ENCODE assay signal across 20 cellular contexts in the genomic region with DNA sequence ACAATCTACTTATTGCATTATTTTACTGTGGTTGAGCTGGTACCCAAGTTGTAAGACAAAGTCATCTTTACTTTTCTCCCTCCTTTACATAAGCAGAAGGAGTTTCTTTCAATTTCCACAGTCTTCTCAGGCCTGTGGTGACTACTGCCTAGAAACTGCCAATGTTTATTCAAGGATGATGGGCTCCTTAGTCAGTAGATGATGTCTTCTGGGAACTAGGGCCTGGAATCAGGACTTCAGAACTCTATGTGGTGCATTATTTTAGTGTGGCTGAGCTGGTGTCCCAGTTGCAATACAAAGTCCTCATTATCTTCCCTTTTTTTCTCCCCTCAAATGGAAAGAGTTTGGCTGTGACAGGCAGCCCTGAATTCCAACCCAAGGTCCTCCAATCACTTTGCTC.
"Had no signal": no experiment of that assay in that cellular context is flagged by ENCODE, and none has a peak within 500 bp of the region (broad histone marks: within the 10 kb centered on the region; RNA-seq: fewer than 3 reads in every experiment).

No MANE protein-coding gene starts in this region.

- ATAC-seq: activated CD4-positive, alpha-beta T cell treated with anti-CD3 and anti-CD28 coated beads for 36 hours; left lobe of liver; stimulated activated naive CD8-positive, alpha-beta T cell treated with anti-CD3 and anti-CD28 coated beads, Interleukin-15, Interleukin-2, amounts not matched to agents 100 U/mL and 50 U/mL, for 24 hours; WTC11 had no signal

- H3K9me3 ChIP-seq: suprapubic skin had no signal

- DNase-seq: activated CD4-positive, alpha-beta T cell treated with anti-CD3 and anti-CD28 coated beads for 36 hours; activated CD4-positive, alpha-beta T cell treated with anti-CD3 and anti-CD28 coated beads, Interleukin-2, amount 50 U/mL, for 48 hours; activated naive CD4-positive, alpha-beta T cell; activated naive CD8-positive, alpha-beta T cell treated with anti-CD3 and anti-CD28 coated beads for 36 hours; amygdala; caudate nucleus; dorsolateral prefrontal cortex; foreskin melanocyte; hypothalamus; nephron progenitor cell; occipital lobe; posterior cingulate gyrus; stimulated activated CD4-positive, alpha-beta T cell treated with anti-CD3 and anti-CD28 coated beads, Interleukin-12 subunit alpha, Interleukin-12 subunit beta, amount 100 ng/mL, for 4 hours; stimulated activated CD4-positive, alpha-beta T cell treated with anti-CD3 and anti-CD28 coated beads, Interleukin-1b, Interleukin-23, amount 100 ng/mL, for 48 hours; stimulated activated naive CD8-positive, alpha-beta T cell treated with anti-CD3 and anti-CD28 coated beads, Interleukin-15, Interleukin-2, amounts not matched to agents 100 U/mL and 50 U/mL, for 24 hours had no signal

- H3K4me1 ChIP-seq: suprapubic skin had no signal

- H3K27me3 ChIP-seq: dorsolateral prefrontal cortex, suprapubic skin had no signal

- H3K36me3 ChIP-seq: suprapubic skin had no signal

- H3K4me3 ChIP-seq: dorsolateral prefrontal cortex, lung, suprapubic skin had no signal

- H3K27ac ChIP-seq: dorsolateral prefrontal cortex, epithelial cell of prostate, suprapubic skin had no signal
